In genomic region chr10:121910673-121911420, GRCh38 we compare ENCODE assay signal across 9 cellular contexts. TPM values are rescaled to one million over a fixed set of nuclear protein-coding genes. Genes with fewer than 3 reads are reported as not detected.
DNase-seq lines count a peak whose midpoint lies in the region; ATAC-seq and TF ChIP-seq lines count a peak whose summit lies in the region.
"Had no signal": no experiment of that assay in that cellular context is flagged by ENCODE, and none has a peak within 500 bp of the region (broad histone marks: within the 10 kb centered on the region; RNA-seq: fewer than 3 reads in every experiment).

No MANE protein-coding gene starts in this region.

- H3K27me3 Mint-ChIP-seq in activated T-helper 17 cell treated with anti-CD3 and anti-CD28 coated beads, Interleukin-2, amount 50 U/mL, for 72 hours, result no peaks in the 10 kb centered on the region
- H3K27me3 Mint-ChIP-seq: activated B cell treated with CpG ODN at 0.5 μM for 24 hours had no signal

- H2BK15ac ChIP-seq in mesenchymal stem cell (ENCODE audit: low read depth, poor library complexity, severe bottlenecking), result no peak overlapping the region

- TF ChIP-seq CTCF in coronary artery (IDR thresholded peaks at IDR 0.05), result no peak

- peaks cover 27 to 44% of the 10 kb centered on the region in 2 experiments for H3K36me3 ChIP-seq in mesenchymal stem cell (ENCODE audit: control insufficient read depth in 1 of 2, insufficient read depth in 2 of 2, low read depth in 1 of 2, low read length in 2 of 2)

- no peak overlapping the region for H3K4me3 Mint-ChIP-seq in activated T-helper 17 cell treated with anti-CD3 and anti-CD28 coated beads, Interleukin-2, amount 50 U/mL, for 72 hours
- H3K4me3 Mint-ChIP-seq: activated B cell treated with CpG ODN at 0.5 μM for 24 hours, natural killer cell had no signal

- no peak overlapping the region for H4K8ac ChIP-seq in mesenchymal stem cell (ENCODE audit: low read length)

- H2BK5ac ChIP-seq in mesenchymal stem cell (ENCODE audit: low read depth, low read length, poor library complexity, severe bottlenecking), result no peak overlapping the region

- H3K4me1 Mint-ChIP-seq in activated T-helper 17 cell treated with anti-CD3 and anti-CD28 coated beads, Interleukin-2, amount 50 U/mL, for 72 hours, result peaks cover 8% of the 10 kb centered on the region
- H3K4me1 Mint-ChIP-seq: activated B cell treated with CpG ODN at 0.5 μM for 24 hours had no signal

- ATAC-seq in GM21786 (IDR thresholded peaks at IDR 0.05; ENCODE audit: unreplicated experiment) (peak; percentile 69), GM21528 (IDR thresholded peaks at IDR 0.05; ENCODE audit: low FRiP score, unreplicated experiment) (no peak), HG03097 (IDR thresholded peaks at IDR 0.05; ENCODE audit: low FRiP score, unreplicated experiment) (no peak)
- ATAC-seq in activated T-helper 17 cell treated with anti-CD3 and anti-CD28 coated beads, Interleukin-2, amount 50 U/mL, for 72 hours (replicated peaks), result peak; percentile 60
- ATAC-seq: natural killer cell had no signal

- no peak overlapping the region for H3K4me2 ChIP-seq in mesenchymal stem cell (ENCODE audit: low read length, poor library complexity, severe bottlenecking)

- peak; percentile 10 for DNase-seq in EL
- peak; percentile 62 for DNase-seq in mesenchymal stem cell
- DNase-seq in coronary artery (ENCODE audit: low spot score), result no peak
- DNase-seq: activated B cell treated with CpG ODN at 0.5 μM for 24 hours, natural killer cell had no signal

- WGBS in mesenchymal stem cell, result 50% methylated on average over 5 of the region's 5 CpGs

- H3K4me3 ChIP-seq in mesenchymal stem cell (ENCODE audit: insufficient read depth in 1 of 2, low read depth in 1 of 2, low read length in 2 of 2) (no peak overlapping the region), coronary artery (no peak overlapping the region)

- no peak overlapping the region for H2BK12ac ChIP-seq in mesenchymal stem cell (ENCODE audit: low read length in 2 of 2)

- no peak overlapping the region for H3K18ac ChIP-seq in mesenchymal stem cell (ENCODE audit: low read depth in 1 of 2, low read length in 2 of 2)

- no peak overlapping the region for H2AFZ ChIP-seq in mesenchymal stem cell (ENCODE audit: low read depth, low read length)

- H3K23ac ChIP-seq in mesenchymal stem cell (ENCODE audit: low read length in 2 of 2), result no peak overlapping the region

- H3K27ac Mint-ChIP-seq in activated T-helper 17 cell treated with anti-CD3 and anti-CD28 coated beads, Interleukin-2, amount 50 U/mL, for 72 hours, result peak overlapping the region; percentile 37
- H3K27ac Mint-ChIP-seq: activated B cell treated with CpG ODN at 0.5 μM for 24 hours, natural killer cell had no signal

- H3K9ac ChIP-seq in mesenchymal stem cell (ENCODE audit: low read length), result peak overlapping the region; percentile 71

- peaks cover 19% of the 10 kb centered on the region for H3K79me1 ChIP-seq in mesenchymal stem cell (replicated peaks; ENCODE audit: low read length, poor library complexity, severe bottlenecking)

- H3K27me3 ChIP-seq in mesenchymal stem cell (ENCODE audit: control insufficient read depth in 1 of 2, insufficient read depth in 1 of 2, low read length in 2 of 2), result no peaks in the 10 kb centered on the region

- H2AK5ac ChIP-seq in mesenchymal stem cell (ENCODE audit: low read length, severe bottlenecking), result no peak overlapping the region

- H3K27ac ChIP-seq in mesenchymal stem cell (ENCODE audit: low read length, poor library complexity, severe bottlenecking) (no peak overlapping the region), coronary artery (no peak overlapping the region)

- H3K14ac ChIP-seq in mesenchymal stem cell (ENCODE audit: low read length in 2 of 2), result no peak overlapping the region

- H3K36me3 Mint-ChIP-seq in activated T-helper 17 cell treated with anti-CD3 and anti-CD28 coated beads, Interleukin-2, amount 50 U/mL, for 72 hours (ENCODE audit: low read depth), result peaks cover 80% of the 10 kb centered on the region

- no peak overlapping the region for H3K4ac ChIP-seq in mesenchymal stem cell (ENCODE audit: low read depth in 1 of 2, low read length in 2 of 2)

- H3K9me3 Mint-ChIP-seq in activated T-helper 17 cell treated with anti-CD3 and anti-CD28 coated beads, Interleukin-2, amount 50 U/mL, for 72 hours, result no peaks in the 10 kb centered on the region
- H3K9me3 Mint-ChIP-seq: activated B cell treated with CpG ODN at 0.5 μM for 24 hours, natural killer cell had no signal

- no peaks in the 10 kb centered on the region for H3K9me3 ChIP-seq in mesenchymal stem cell (ENCODE audit: control insufficient read depth, low read length)

- H2BK120ac ChIP-seq in mesenchymal stem cell (ENCODE audit: low read depth, low read length), result no peak overlapping the region

- no peaks in the 10 kb centered on the region for H3K4me1 ChIP-seq in mesenchymal stem cell (ENCODE audit: control insufficient read depth, insufficient read depth, low read depth, low read length)

- no peak overlapping the region for H4K91ac ChIP-seq in mesenchymal stem cell (ENCODE audit: low read length)

RNA-seq across cellular contexts. Expression of gene ATE1, which starts 17.0 kb away (rescaled TPM):
- 10 to 100 TPM; 16.5 to 24.4 TPM for total RNA-seq in activated T-helper 17 cell treated with anti-CD3 and anti-CD28 coated beads, Interleukin-2, amount 50 U/mL, for 72 hours
- 10.7 TPM for polyA plus RNA-seq in mesenchymal stem cell (2013, experiment 1 of 2)
- 11.5 TPM for polyA plus RNA-seq in mesenchymal stem cell (2013, experiment 2 of 2)

Comparison
In these comparisons a context has a peak if more than half of its experiments do, and no peak if none do; other contexts are left out.
1. ATAC-seq: peak in GM21786 (single experiment) and activated T-helper 17 cell treated with anti-CD3 and anti-CD28 coated beads, Interleukin-2, amount 50 U/mL, for 72 hours (single experiment); none in GM21528 (single experiment) and HG03097 (single experiment).